Comparison of ENCODE assay signal across 30 cellular contexts in the genomic region with DNA sequence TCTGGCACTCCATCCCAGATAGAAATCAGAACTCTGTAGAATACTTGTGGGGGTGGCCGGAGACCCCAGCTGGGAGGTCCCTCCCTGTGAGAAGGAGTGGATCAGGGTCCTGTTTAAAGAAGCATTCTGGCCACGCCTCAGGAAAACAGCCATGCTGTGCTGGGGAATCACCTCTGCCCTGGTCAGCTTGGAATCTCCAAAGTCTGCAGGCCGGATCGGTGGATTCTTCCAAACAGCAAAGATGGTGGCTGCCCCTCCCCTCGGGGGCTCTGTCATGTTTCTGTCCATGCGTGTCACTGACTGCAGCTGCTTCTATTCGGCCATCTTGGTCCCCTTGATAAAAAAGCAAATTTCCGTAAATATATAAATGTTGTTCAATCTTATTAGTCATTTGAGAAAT.
"Had no signal": no experiment of that assay in that cellular context is flagged by ENCODE, and none has a peak within 500 bp of the region (broad histone marks: within the 10 kb centered on the region; RNA-seq: fewer than 3 reads in every experiment).

No MANE protein-coding gene starts in this region.

- H2AFZ ChIP-seq: neural progenitor cell had no signal

- H3K27ac Mint-ChIP-seq: naive thymus-derived CD4-positive, alpha-beta T cell; natural killer cell; nephron; neural progenitor cell; progenitor cell of endocrine pancreas; stimulated activated effector memory CD8-positive, alpha-beta T cell treated with anti-CD3 and anti-CD28 coated beads, Interleukin-12 subunit alpha, Interleukin-12 subunit beta, amount 100 ng/mL, for 72 hours; stimulated activated naive B cell treated with anti-CD40 and anti-IgM and Interleukin-4, amounts not matched to agents 10 μg/mL and 1 μg/mL and 100 μg/mL, for 72 hours; stimulated activated naive CD8-positive, alpha-beta T cell treated with anti-CD3 and anti-CD28 coated beads, Interleukin-15, Interleukin-2, amounts not matched to agents 100 ng/mL and 50 ng/mL, for 24 hours had no signal

- FAIRE-seq: pancreas, urothelium cell line had no signal

- H3K9me3 Mint-ChIP-seq: nephron; neural progenitor cell; stimulated activated naive B cell treated with anti-CD40 and anti-IgM and Interleukin-4, amounts not matched to agents 10 μg/mL and 1 μg/mL and 100 μg/mL, for 72 hours; stimulated activated naive CD8-positive, alpha-beta T cell treated with anti-CD3 and anti-CD28 coated beads, Interleukin-15, Interleukin-2, amounts not matched to agents 100 ng/mL and 50 ng/mL, for 24 hours had no signal

- H3K4me1 Mint-ChIP-seq: naive thymus-derived CD4-positive, alpha-beta T cell; natural killer cell; nephron; neural progenitor cell; stimulated activated effector memory CD8-positive, alpha-beta T cell treated with anti-CD3 and anti-CD28 coated beads, Interleukin-12 subunit alpha, Interleukin-12 subunit beta, amount 100 ng/mL, for 72 hours; stimulated activated naive B cell treated with anti-CD40 and anti-IgM and Interleukin-4, amounts not matched to agents 10 μg/mL and 1 μg/mL and 100 μg/mL, for 72 hours had no signal

- H3K36me3 ChIP-seq: neural progenitor cell, neutrophil, pancreas, right lobe of liver, spleen, stomach, thoracic aorta, thyroid gland, tibial nerve, upper lobe of left lung, vagina had no signal

- H3K4me3 ChIP-seq: neural progenitor cell, pancreas, psoas muscle, right lobe of liver, skin epidermis, smooth muscle cell, spleen, stomach, thoracic aorta, thyroid gland, tibial nerve, upper lobe of left lung, vagina had no signal

- H3K27me3 Mint-ChIP-seq: naive thymus-derived CD4-positive, alpha-beta T cell; stimulated activated naive B cell treated with anti-CD40 and anti-IgM and Interleukin-4, amounts not matched to agents 10 μg/mL and 1 μg/mL and 100 μg/mL, for 72 hours; stimulated activated naive CD8-positive, alpha-beta T cell treated with anti-CD3 and anti-CD28 coated beads, Interleukin-15, Interleukin-2, amounts not matched to agents 100 ng/mL and 50 ng/mL, for 24 hours had no signal

- H3K9me3 ChIP-seq: neutrophil, pancreas, psoas muscle, right lobe of liver, stomach, thoracic aorta, thyroid gland, tibial nerve, upper lobe of left lung, vagina had no signal

- H3K4me2 ChIP-seq: neural progenitor cell, smooth muscle cell had no signal

- H3K27me3 ChIP-seq: neural progenitor cell, neutrophil, pancreas, right lobe of liver, spleen, stomach, thyroid gland, tibial nerve, upper lobe of left lung, vagina had no signal

- H3K4me1 ChIP-seq: neural progenitor cell, pancreas, psoas muscle, right lobe of liver, spleen, stomach, thyroid gland, tibial nerve, upper lobe of left lung, vagina had no signal

- H3K27ac ChIP-seq: neural progenitor cell, neutrophil, pancreas, psoas muscle, right lobe of liver, skin epidermis, spleen, stomach, thoracic aorta, thyroid gland, tibial nerve, upper lobe of left lung, vagina had no signal

- ATAC-seq: naive thymus-derived CD4-positive, alpha-beta T cell; natural killer cell; pancreas; psoas muscle; right cardiac atrium; right lobe of liver; stimulated activated effector memory CD8-positive, alpha-beta T cell treated with anti-CD3 and anti-CD28 coated beads, Interleukin-12 subunit alpha, Interleukin-12 subunit beta, amount 100 ng/mL, for 72 hours; stimulated activated naive B cell treated with anti-CD40 and anti-IgM and Interleukin-4, amounts not matched to agents 10 μg/mL and 1 μg/mL and 100 μg/mL, for 72 hours had no signal

- H3K36me3 Mint-ChIP-seq: naive thymus-derived CD4-positive, alpha-beta T cell; natural killer cell; neural progenitor cell; stimulated activated effector memory CD8-positive, alpha-beta T cell treated with anti-CD3 and anti-CD28 coated beads, Interleukin-12 subunit alpha, Interleukin-12 subunit beta, amount 100 ng/mL, for 72 hours; stimulated activated naive B cell treated with anti-CD40 and anti-IgM and Interleukin-4, amounts not matched to agents 10 μg/mL and 1 μg/mL and 100 μg/mL, for 72 hours had no signal

- H3K9ac ChIP-seq: neural progenitor cell had no signal

- H3K4me3 Mint-ChIP-seq: naive thymus-derived CD4-positive, alpha-beta T cell; natural killer cell; nephron; neural progenitor cell; stimulated activated effector memory CD8-positive, alpha-beta T cell treated with anti-CD3 and anti-CD28 coated beads, Interleukin-12 subunit alpha, Interleukin-12 subunit beta, amount 100 ng/mL, for 72 hours; stimulated activated naive B cell treated with anti-CD40 and anti-IgM and Interleukin-4, amounts not matched to agents 10 μg/mL and 1 μg/mL and 100 μg/mL, for 72 hours; stimulated activated naive CD8-positive, alpha-beta T cell treated with anti-CD3 and anti-CD28 coated beads, Interleukin-15, Interleukin-2, amounts not matched to agents 100 ng/mL and 50 ng/mL, for 24 hours had no signal

- DNase-seq: naive thymus-derived CD4-positive, alpha-beta T cell; natural killer cell; nucleus accumbens; psoas muscle; right cardiac atrium; spleen; stimulated activated CD4-positive, alpha-beta T cell treated with anti-CD3 and anti-CD28 coated beads, Interleukin-12 subunit alpha, Interleukin-12 subunit beta, amount 100 ng/mL, for 4 hours; stimulated activated CD4-positive, alpha-beta T cell treated with anti-CD3 and anti-CD28 coated beads, Interleukin-2, amount 100 ng/mL, for 24 hours; stimulated activated CD4-positive, alpha-beta T cell treated with anti-CD3 and anti-CD28 coated beads, Interleukin-2, amount 100 ng/mL, for 48 hours; stimulated activated CD4-positive, alpha-beta T cell treated with anti-CD3 and anti-CD28 coated beads, Interleukin-4, amount 100 ng/mL, for 24 hours; stimulated activated naive B cell treated with anti-CD40 and anti-IgM and Interleukin-4, amounts not matched to agents 10 μg/mL and 1 μg/mL and 100 μg/mL, for 72 hours; stimulated activated naive CD4-positive, alpha-beta T cell treated with Interleukin-2 at 50 U/mL for 16 hours; stomach; thyroid gland; trophoblast cell had no signal
